Comparison of ENCODE assay signal across 8 cellular contexts in the genomic region with DNA sequence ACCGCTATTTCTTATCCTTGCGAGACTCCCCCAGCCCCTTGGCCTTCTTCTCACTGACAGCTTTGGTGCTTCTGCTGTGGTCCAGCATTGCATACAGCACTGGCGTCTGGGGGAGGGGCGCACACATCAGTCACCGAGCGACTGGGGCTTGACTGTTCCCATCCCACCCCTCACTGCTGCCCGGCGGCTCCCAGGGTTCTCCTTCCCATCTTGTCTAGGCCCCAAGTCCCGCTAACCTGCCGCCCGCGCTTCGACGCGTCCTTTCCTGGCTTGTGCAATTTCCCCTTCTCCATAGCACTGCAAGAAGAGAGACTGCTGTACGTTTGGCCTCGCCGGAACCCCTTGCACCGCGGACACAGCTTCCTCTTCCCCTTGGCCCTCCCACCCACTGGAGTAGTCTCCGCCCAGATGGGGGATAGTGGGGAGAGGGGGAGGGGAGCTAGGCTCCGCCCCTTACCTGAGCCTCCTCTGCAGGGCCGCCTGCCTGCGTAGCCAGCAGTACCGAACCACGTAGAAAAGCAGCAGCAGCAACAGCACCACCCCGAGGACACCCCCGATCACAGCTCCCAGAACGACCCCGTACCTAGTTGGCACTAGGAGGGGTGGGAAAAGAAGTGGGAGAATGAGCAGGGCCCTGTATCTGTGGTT. TPM values are rescaled to one million over a fixed set of nuclear protein-coding genes. Genes with fewer than 3 reads are reported as not detected.
A peak's percentile ranks its signal among the peaks of the same experiment; 100 is the strongest.
DNase-seq lines count a peak whose midpoint lies in the region; ATAC-seq and TF ChIP-seq lines count a peak whose summit lies in the region.

No MANE protein-coding gene starts in this region.

- ATAC-seq in HG02981 (IDR thresholded peaks at IDR 0.05; ENCODE audit: unreplicated experiment) (peak; percentile 82), HG02973 (IDR thresholded peaks at IDR 0.05; ENCODE audit: unreplicated experiment) (no peak)

- DNase-seq in NCI-H526 (lab: John Stamatoyannopoulos, UW): peak; percentile 94 to 98
- peak; percentile 88 for DNase-seq in activated CD8-positive, alpha-beta memory T cell treated with anti-CD3 and anti-CD28 coated beads, Interleukin-2, amount 50 U/mL, for 48 hours
- DNase-seq in mucosa of gallbladder (ENCODE audit: low spot score): peak; percentile 80
- DNase-seq in stimulated activated CD8-positive, alpha-beta memory T cell treated with anti-CD3 and anti-CD28 coated beads, Interleukin-4, amount 100 ng/mL, for 24 hours (ENCODE audit: low read depth): peak; percentile 73

- no peaks in the 10 kb centered on the region for H3K27me3 ChIP-seq in esophagus (ENCODE audit: control insufficient read depth in 1 of 2, insufficient read depth in 2 of 2, low read length in 2 of 2)

- no peaks in the 10 kb centered on the region for H3K9me3 ChIP-seq in esophagus (ENCODE audit: control insufficient read depth in 2 of 2, insufficient read depth in 1 of 2, low read depth in 1 of 2, low read length in 1 of 2)

- H3K27ac ChIP-seq in esophagus (ENCODE audit: low read depth in 2 of 2, low read length in 1 of 2): peak overlapping the region; percentile 13 to 61

- H3K4me1 ChIP-seq in esophagus (ENCODE audit: control insufficient read depth in 2 of 2, insufficient read depth in 2 of 2, low read length in 1 of 2): peaks cover 3 to 9% of the 10 kb centered on the region in 2 donors

- H3K4me3 ChIP-seq in GM12875 (ENCODE audit: low read depth, low read length) (peak overlapping the region; percentile 63), esophagus (ENCODE audit: low read depth in 1 of 2, low read length in 2 of 2) (peak overlapping the region; percentile 70 to 89)

- H3K36me3 ChIP-seq in esophagus (ENCODE audit: control insufficient read depth in 2 of 2, insufficient read depth in 2 of 2, low read length in 1 of 2): no peaks in the 10 kb centered on the region

- TF ChIP-seq CTCF in GM12875 (IDR thresholded peaks at IDR 0.05; ENCODE audit: borderline replicate concordance, insufficient read depth, low read depth, low read length): peak; percentile 55

- WGBS in esophagus, 2 donors: 1 to 3% methylated on average over 29 to 30 of the region's 30 CpGs

RNA-seq across cellular contexts. Expression of gene MPZ, which starts 3.8 kb away (rescaled TPM):
- 1 to 10 TPM; 1.4 to 1.6 TPM for polyA plus RNA-seq in esophagus
- 9.0 TPM for total RNA-seq in mucosa of gallbladder

RNA-seq across cellular contexts. Expression of gene SDHC, which starts 8.2 kb away (rescaled TPM):
- polyA plus RNA-seq in esophagus: 100 to 1,000 TPM in 1 of 2 donors, 10 to 100 TPM in 1; 40.6 to 148 TPM
- total RNA-seq in mucosa of gallbladder: 203 TPM

RNA-seq across cellular contexts. Expression of gene PCP4L1, which starts 47.5 kb away (rescaled TPM):
- polyA plus RNA-seq in esophagus: 10 to 100 TPM in 1 of 2 donors, 1 to 10 TPM in 1; 10.0 to 16.2 TPM
- total RNA-seq in mucosa of gallbladder: 17.7 TPM
